ENCODE assay signal across 30 cellular contexts in the genomic region with DNA sequence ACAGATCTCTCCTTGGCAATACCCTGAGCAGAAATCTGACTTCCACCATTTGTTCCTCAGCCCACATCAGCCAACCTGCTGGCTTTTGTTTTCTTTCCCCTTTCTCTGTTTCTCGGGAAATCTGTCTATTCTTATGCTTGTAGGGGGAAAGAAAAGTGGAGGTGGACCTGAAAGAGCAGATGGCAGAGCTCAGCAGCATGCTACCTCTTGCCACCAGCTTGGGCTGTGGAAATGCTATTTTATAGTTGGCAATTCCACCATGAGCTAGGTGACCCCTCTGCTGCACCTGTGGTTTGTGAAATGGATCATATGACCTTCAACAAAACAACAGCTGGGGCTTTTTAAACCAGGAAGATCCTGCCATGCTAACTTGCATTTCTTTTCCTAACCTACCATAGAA.
"Had no signal": no experiment of that assay in that cellular context is flagged by ENCODE, and none has a peak within 500 bp of the region (broad histone marks: within the 10 kb centered on the region; RNA-seq: fewer than 3 reads in every experiment).

No MANE protein-coding gene starts in this region.

- H3K4me2 ChIP-seq: KMS-11, PC-9 had no signal

- H3K4me3 ChIP-seq: ascending aorta, cardiac muscle cell, PC-9 had no signal

- FAIRE-seq: RCC 7860 had no signal

- H3K27me3 ChIP-seq: ascending aorta, cardiac muscle cell had no signal

- H2AFZ ChIP-seq: PC-9 had no signal

- H3K36me3 ChIP-seq: ascending aorta, cardiac muscle cell had no signal

- H3K9me3 ChIP-seq: ascending aorta had no signal

- H3K9ac ChIP-seq: KMS-11 had no signal

- DNase-seq: activated B cell treated with CpG ODN at 0.5 μM for 24 hours; activated CD4-positive, alpha-beta memory T cell treated with anti-CD3 and anti-CD28 coated beads for 36 hours; activated CD4-positive, alpha-beta T cell treated with anti-CD3 and anti-CD28 coated beads for 4 hours; activated CD4-positive, alpha-beta T cell treated with anti-CD3 and anti-CD28 coated beads, Interleukin-2, amount 50 U/mL, for 1 hour; activated CD4-positive, CD25-positive, alpha-beta regulatory T cell treated with anti-CD3 and anti-CD28 coated beads, Interleukin-2, amount 50 U/mL, for 72 hours; activated CD8-positive, alpha-beta memory T cell treated with anti-CD3 and anti-CD28 coated beads, Interleukin-2, amount 10 ng/mL, durations not matched to agents 7 days and 5 days; activated effector memory CD4-positive, alpha-beta T cell treated with anti-CD3 and anti-CD28 coated beads, Interleukin-2, amount 50 U/mL, for 16 hours; activated naive CD4-positive, alpha-beta T cell treated with Interleukin-2 at 50 U/mL for 16 hours; activated naive CD8-positive, alpha-beta T cell treated with anti-CD3 and anti-CD28 coated beads, Interleukin-2, amount 10 ng/mL, durations not matched to agents 7 days and 5 days; activated T-cell treated with anti-CD3 and anti-CD28 coated beads, Interleukin-2, amount 50 U/mL, for 1 hour; activated T-cell treated with anti-CD3 and anti-CD28 coated beads, Interleukin-2, amount 50 U/mL, for 72 hours; amygdala; cortex of kidney; NCI-H1105; NCI-H1436 treated with DMSO at 0.1 percent for 48 hours; NCI-H187 treated with DMSO at 0.1 percent for 48 hours; NCI-H2081; NCI-H226; NCI-H446 treated with DMSO at 0.1 percent for 48 hours; NCI-H524; PC-9; SIG-M5; SW 1271; T-helper 1 cell; T-helper 2 cell; T-helper 9 cell had no signal

- H3K4me1 ChIP-seq: ascending aorta had no signal
